In the genomic region with DNA sequence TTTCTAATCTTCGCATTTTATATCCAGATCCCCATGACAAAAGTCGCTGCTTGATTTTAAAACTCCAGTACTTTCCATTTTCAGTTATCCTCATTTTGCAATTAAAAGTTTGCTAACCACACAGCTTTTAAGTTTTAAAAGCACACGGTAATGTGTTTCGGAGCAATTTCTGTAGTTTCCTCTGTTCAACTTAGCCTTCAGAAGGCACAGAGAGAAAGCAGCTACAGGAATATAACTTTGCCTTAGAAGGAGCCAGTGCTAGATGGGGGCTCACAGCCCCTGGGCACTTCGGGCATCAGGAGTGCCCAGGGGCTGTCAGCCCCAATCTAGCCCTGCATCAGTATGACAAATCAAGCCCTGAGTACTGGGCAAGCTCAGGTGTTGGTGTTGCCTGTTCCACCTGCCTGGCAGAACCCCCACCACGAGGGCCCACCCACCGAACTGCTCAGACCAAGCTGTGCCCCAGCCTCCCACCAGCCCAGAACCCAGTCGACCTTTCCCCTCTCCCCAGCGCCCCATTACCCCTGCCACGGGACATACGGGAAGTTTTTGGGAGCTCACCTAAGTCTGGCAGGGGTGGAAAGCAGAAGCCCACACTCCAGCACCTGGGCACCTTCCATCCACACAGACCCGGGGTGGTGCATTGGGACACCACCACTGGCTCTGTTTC, we compare ENCODE assay signal across 16 cellular contexts. TPM values are rescaled to one million over a fixed set of nuclear protein-coding genes. Genes with fewer than 3 reads are reported as not detected.
DNase-seq lines count a peak whose midpoint lies in the region; ATAC-seq, FAIRE-seq and TF ChIP-seq lines count a peak whose summit lies in the region.
"Had no signal": no experiment of that assay in that cellular context is flagged by ENCODE, and none has a peak within 500 bp of the region (broad histone marks: within the 10 kb centered on the region; RNA-seq: fewer than 3 reads in every experiment).

No MANE protein-coding gene starts in this region.

- no peak for DNase-seq in activated naive CD4-positive, alpha-beta T cell treated with Interleukin-2 at 50 U/mL for 16 hours
- DNase-seq in activated CD8-positive, alpha-beta T cell treated with anti-CD3 and anti-CD28 coated beads for 36 hours = no peak
- no peak for DNase-seq in lower lobe of right lung
- DNase-seq in urothelium cell line (ENCODE audit: low spot score) = no peak
- DNase-seq in left lobe of liver (ENCODE audit: low spot score) = no peak
- DNase-seq in NCI-H128 (lab: John Stamatoyannopoulos, UW; ENCODE audit: unreplicated experiment) = no peak
- no peak for DNase-seq in mammary epithelial cell
- DNase-seq: activated CD4-positive, CD25-positive, alpha-beta regulatory T cell; H9; NCI-H1436; nephron progenitor cell; retina; RPMI8226 had no signal

- H3K9ac ChIP-seq in mammary epithelial cell (ENCODE audit: insufficient read depth, low read length) = no peak overlapping the region

- no peaks in the 10 kb centered on the region for H3K79me2 ChIP-seq in mammary epithelial cell (ENCODE audit: insufficient read depth, low read length)

- POLR2A ChIA-PET in activated CD8-positive, alpha-beta T cell treated with anti-CD3 and anti-CD28 coated beads for 36 hours (lab: Charles Lee) = interaction anchor here (1.1 to 1.8 kb wide), 4 partner anchors 8 to 14 kb away, joined by 3 to 10 read pairs (median 4); no protein-coding TSS in a partner anchor

- ATAC-seq in activated CD8-positive, alpha-beta T cell treated with anti-CD3 and anti-CD28 coated beads for 36 hours = peak; percentile 40
- ATAC-seq in lower lobe of right lung (no peak), left lobe of liver (no peak)

- H3K27me3 ChIP-seq in lower lobe of right lung (ENCODE audit: low read depth) = no peaks in the 10 kb centered on the region
- no peaks in the 10 kb centered on the region for H3K27me3 ChIP-seq in mammary epithelial cell (ENCODE audit: insufficient read depth, low read length)

- no peaks in the 10 kb centered on the region for H3K9me3 Mint-ChIP-seq in activated naive CD4-positive, alpha-beta T cell treated with anti-CD3 and anti-CD28 coated beads, Interleukin-2, amount 50 U/mL, for 24 hours
- peaks cover 16% of the 10 kb centered on the region for H3K9me3 Mint-ChIP-seq in activated CD8-positive, alpha-beta T cell treated with anti-CD3 and anti-CD28 coated beads for 36 hours

- dilution Hi-C loops in mammary epithelial cell (cut with HindIII; ENCODE audit: low sequenced_read_pairs) = no loop called here

- H3K9me3 ChIP-seq in lower lobe of right lung (peaks cover 8% of the 10 kb centered on the region), mammary epithelial cell (replicated peaks; ENCODE audit: insufficient read depth, low read length) (no peaks in the 10 kb centered on the region)

- H3K4me2 ChIP-seq in mammary epithelial cell (ENCODE audit: insufficient read depth, low read depth, low read length) = no peak overlapping the region

- no peaks in the 10 kb centered on the region for H4K20me1 ChIP-seq in mammary epithelial cell (ENCODE audit: insufficient read depth, low read length)

- H3K27ac Mint-ChIP-seq in activated naive CD4-positive, alpha-beta T cell treated with anti-CD3 and anti-CD28 coated beads, Interleukin-2, amount 50 U/mL, for 24 hours = peak overlapping the region; percentile 96
- peak overlapping the region; percentile 87 for H3K27ac Mint-ChIP-seq in activated CD8-positive, alpha-beta T cell treated with anti-CD3 and anti-CD28 coated beads for 36 hours
- H3K27ac Mint-ChIP-seq: H9, nephron progenitor cell had no signal

- CTCF ChIA-PET in activated CD8-positive, alpha-beta T cell treated with anti-CD3 and anti-CD28 coated beads for 36 hours (lab: Charles Lee) = interaction anchor here (0.8 to 2.2 kb wide), 6 partner anchors 9 to 92 kb away, joined by 3 to 10 read pairs (median 4); no protein-coding TSS in a partner anchor
- CTCF ChIA-PET in mammary epithelial cell (lab: Charles Lee; ENCODE audit: low non-redundant PET) = no interaction called here

- BruUV-seq in mammary epithelial cell (replicated peaks; lab: Mats Ljungman, UMichigan) = no TSS peak

- peaks cover 32% of the 10 kb centered on the region for H3K4me1 Mint-ChIP-seq in activated naive CD4-positive, alpha-beta T cell treated with anti-CD3 and anti-CD28 coated beads, Interleukin-2, amount 50 U/mL, for 24 hours
- peaks cover 44% of the 10 kb centered on the region for H3K4me1 Mint-ChIP-seq in activated CD8-positive, alpha-beta T cell treated with anti-CD3 and anti-CD28 coated beads for 36 hours (ENCODE audit: low read depth)
- H3K4me1 Mint-ChIP-seq: nephron progenitor cell had no signal

- WGBS in mammary epithelial cell (ENCODE audit: low coverage, missing lambda C conversion rate) = 97% methylated on average over 9 of the region's 12 CpGs

- no peak overlapping the region for H2AFZ ChIP-seq in mammary epithelial cell (ENCODE audit: low read depth, low read length)

- H3K4me3 ChIP-seq in lower lobe of right lung (no peak overlapping the region), mammary epithelial cell (replicated peaks in 1 of 3; ENCODE audit: insufficient read depth in 1 of 3, low read depth in 2 of 3, low read length in 3 of 3) (no peak overlapping the region)
- H3K4me3 ChIP-seq: coronary artery had no signal

- intact Hi-C loops in activated CD8-positive, alpha-beta T cell treated with anti-CD3 and anti-CD28 coated beads for 36 hours (cut with micrococcal nuclease) = no loop called here
- intact Hi-C loops in lower lobe of right lung (cut with DNase I) = no loop called here
- intact Hi-C loops in mammary epithelial cell (cut with micrococcal nuclease) = no loop called here

- TF ChIP-seq CTCF in activated CD8-positive, alpha-beta T cell treated with anti-CD3 and anti-CD28 coated beads for 36 hours (IDR thresholded peaks at IDR 0.05) = no peak
- TF ChIP-seq CTCF in lower lobe of right lung (IDR thresholded peaks at IDR 0.05) (no peak), mammary epithelial cell (conservative IDR thresholded peaks at IDR 0.05 in 1 of 2, IDR thresholded peaks at IDR 0.05 in 1 of 2; ENCODE audit: extremely low read depth in 1 of 2, insufficient read depth in 1 of 2, low read depth in 1 of 2, low read length in 2 of 2) (no peak)

- H3K4me1 ChIP-seq in lower lobe of right lung = peaks cover 8% of the 10 kb centered on the region
- no peaks in the 10 kb centered on the region for H3K4me1 ChIP-seq in mammary epithelial cell (ENCODE audit: insufficient read depth, low read length)

- no peaks in the 10 kb centered on the region for H3K27me3 Mint-ChIP-seq in activated naive CD4-positive, alpha-beta T cell treated with anti-CD3 and anti-CD28 coated beads, Interleukin-2, amount 50 U/mL, for 24 hours
- no peaks in the 10 kb centered on the region for H3K27me3 Mint-ChIP-seq in activated CD8-positive, alpha-beta T cell treated with anti-CD3 and anti-CD28 coated beads for 36 hours

- no peak for FAIRE-seq in urothelium cell line (lab: Jason Lieb, UNC)
- FAIRE-seq: GM12892 had no signal

- peaks cover 25% of the 10 kb centered on the region for H3K36me3 Mint-ChIP-seq in activated naive CD4-positive, alpha-beta T cell treated with anti-CD3 and anti-CD28 coated beads, Interleukin-2, amount 50 U/mL, for 24 hours
- peaks cover 42% of the 10 kb centered on the region for H3K36me3 Mint-ChIP-seq in activated CD8-positive, alpha-beta T cell treated with anti-CD3 and anti-CD28 coated beads for 36 hours (ENCODE audit: low read depth)

- no peaks in the 10 kb centered on the region for H3K36me3 ChIP-seq in lower lobe of right lung
- H3K36me3 ChIP-seq in mammary epithelial cell (ENCODE audit: insufficient read depth, low read length) = no peaks in the 10 kb centered on the region

- H3K27ac ChIP-seq in lower lobe of right lung = peak overlapping the region; percentile 41
- no peak overlapping the region for H3K27ac ChIP-seq in mammary epithelial cell (ENCODE audit: insufficient read depth, low read depth, low read length)

- in situ Hi-C loops in mammary epithelial cell (cut with MboI; ENCODE audit: low sequenced_read_pairs in 2 of 2) = no loop called here

- H3K4me3 Mint-ChIP-seq in activated naive CD4-positive, alpha-beta T cell treated with anti-CD3 and anti-CD28 coated beads, Interleukin-2, amount 50 U/mL, for 24 hours = peak overlapping the region; percentile 49
- peak overlapping the region; percentile 54 for H3K4me3 Mint-ChIP-seq in activated CD8-positive, alpha-beta T cell treated with anti-CD3 and anti-CD28 coated beads for 36 hours
- H3K4me3 Mint-ChIP-seq: H9, nephron progenitor cell had no signal

RNA-seq across cellular contexts. Expression of gene TRABD2A, which starts 47.3 kb away (rescaled TPM):
- 10 to 100 TPM; 56.3 to 56.4 TPM for total RNA-seq in activated CD8-positive, alpha-beta T cell treated with anti-CD3 and anti-CD28 coated beads for 36 hours
- total RNA-seq in lower lobe of right lung (5.4 TPM), left lobe of liver (0.68 TPM), mammary epithelial cell (10 to 100 TPM in 1 of 2 donors, 1 to 10 TPM in 1; 9.7 to 20.7 TPM)
- polyA plus RNA-seq in mammary epithelial cell = 11.5 TPM
- 16.4 TPM for polyA minus RNA-seq in mammary epithelial cell
